In the genomic region with DNA sequence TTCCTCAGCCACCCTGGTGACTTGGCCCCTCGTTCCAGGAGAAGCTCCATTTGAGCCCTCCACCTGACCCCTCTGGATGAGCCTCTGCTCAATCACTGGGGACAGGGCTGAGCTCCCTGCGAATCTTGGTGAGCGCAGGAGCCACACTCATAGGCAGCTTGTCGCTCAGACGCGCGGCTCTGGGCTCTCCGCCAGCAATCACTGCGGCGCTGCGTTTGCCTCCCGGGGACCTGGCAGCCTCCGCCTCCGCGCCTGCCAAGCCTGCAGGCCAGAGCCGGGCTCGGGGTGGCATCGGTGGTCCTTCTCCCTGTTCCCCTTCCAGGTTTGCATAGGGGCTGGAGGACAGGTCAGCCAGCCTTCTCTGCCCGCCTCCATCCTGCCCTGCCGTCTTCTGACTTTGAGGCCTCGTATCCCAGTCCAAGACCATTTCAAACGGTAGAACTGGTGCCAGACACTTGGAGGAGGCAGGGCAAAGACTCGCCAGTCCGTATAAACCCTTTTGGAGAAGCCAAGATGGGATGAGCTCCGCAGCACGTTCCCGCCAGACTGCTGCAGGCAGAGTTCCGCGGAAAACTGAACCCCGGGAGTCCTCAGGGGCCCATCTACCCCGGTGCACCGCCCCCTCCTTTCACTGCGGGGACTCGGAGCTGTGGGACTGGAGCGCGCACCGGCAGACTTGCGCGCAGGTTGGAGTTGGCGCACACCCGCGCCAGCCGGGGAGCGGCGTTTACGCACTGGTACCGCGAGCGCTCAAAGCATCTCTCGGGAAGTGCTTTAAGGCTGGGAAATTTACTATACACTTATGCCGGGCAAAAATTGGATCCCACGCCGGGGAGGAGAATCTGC, we compare ENCODE assay signal across 8 cellular contexts. TPM values are rescaled to one million over a fixed set of nuclear protein-coding genes. Genes with fewer than 3 reads are reported as not detected.
DNase-seq lines count a peak whose midpoint lies in the region; ATAC-seq and TF ChIP-seq lines count a peak whose summit lies in the region.

No MANE protein-coding gene starts in this region.

- ATAC-seq in left lobe of liver: peak; percentile 92

- POLR2A ChIA-PET in activated CD4-positive, alpha-beta T cell treated with anti-CD3 and anti-CD28 coated beads, Interleukin-2, amount 10 ng/mL, durations not matched to agents 7 days and 5 days (lab: Charles Lee): no interaction called here
- POLR2A ChIA-PET in CD8-positive, alpha-beta memory T cell (lab: Charles Lee): no interaction called here

- no peak for TF ChIP-seq CTCF in choroid plexus epithelial cell (conservative IDR thresholded peaks at IDR 0.05; ENCODE audit: low read depth, low read length)

- CTCF ChIA-PET in activated CD4-positive, alpha-beta T cell treated with anti-CD3 and anti-CD28 coated beads, Interleukin-2, amount 10 ng/mL, durations not matched to agents 7 days and 5 days (lab: Charles Lee): interaction anchor here (1.1 to 1.3 kb wide), 3 partner anchors 11 to 281 kb away, joined by 3 read pairs; no protein-coding TSS in a partner anchor
- CTCF ChIA-PET in CD8-positive, alpha-beta memory T cell (lab: Charles Lee): no interaction called here

- no peak overlapping the region for H3K4me3 Mint-ChIP-seq in activated CD4-positive, alpha-beta T cell treated with anti-CD3 and anti-CD28 coated beads, Interleukin-2, amount 10 ng/mL, durations not matched to agents 7 days and 5 days
- H3K4me3 Mint-ChIP-seq in CD8-positive, alpha-beta memory T cell: peak overlapping the region in 2 of 7 donors; percentile 48 to 69

- no peaks in the 10 kb centered on the region for H3K36me3 ChIP-seq in stomach smooth muscle (ENCODE audit: control insufficient read depth in 2 of 2, insufficient read depth in 2 of 2, low read length in 2 of 2)
- no peaks in the 10 kb centered on the region for H3K36me3 ChIP-seq in CD8-positive, alpha-beta memory T cell (ENCODE audit: insufficient read depth, low read length)

- H3K9ac ChIP-seq in stomach smooth muscle (ENCODE audit: low read length in 2 of 2): no peak overlapping the region

- H3K27me3 Mint-ChIP-seq in activated CD4-positive, alpha-beta T cell treated with anti-CD3 and anti-CD28 coated beads, Interleukin-2, amount 10 ng/mL, durations not matched to agents 7 days and 5 days: peaks cover 74% of the 10 kb centered on the region
- peaks cover 45 to 81% of the 10 kb centered on the region in 2 donors for H3K27me3 Mint-ChIP-seq in CD8-positive, alpha-beta memory T cell

- H3K27ac ChIP-seq in stomach smooth muscle (ENCODE audit: low read length): no peak overlapping the region
- no peak overlapping the region for H3K27ac ChIP-seq in CD8-positive, alpha-beta memory T cell (ENCODE audit: low read depth, low read length)

- H3K36me3 Mint-ChIP-seq in activated CD4-positive, alpha-beta T cell treated with anti-CD3 and anti-CD28 coated beads, Interleukin-2, amount 10 ng/mL, durations not matched to agents 7 days and 5 days (ENCODE audit: low read depth): no peaks in the 10 kb centered on the region
- no peaks in the 10 kb centered on the region for H3K36me3 Mint-ChIP-seq in CD8-positive, alpha-beta memory T cell

- peaks cover 21 to 32% of the 10 kb centered on the region in 2 donors for H3K27me3 ChIP-seq in stomach smooth muscle (ENCODE audit: control insufficient read depth in 1 of 2, insufficient read depth in 2 of 2, low read length in 2 of 2)
- H3K27me3 ChIP-seq in CD8-positive, alpha-beta memory T cell (ENCODE audit: insufficient read depth, low read length, poor library complexity, severe bottlenecking): peaks cover 7% of the 10 kb centered on the region

- peak; percentile 27 for DNase-seq in activated CD4-positive, alpha-beta T cell treated with anti-CD3 and anti-CD28 coated beads for 48 hours
- no peak for DNase-seq in activated CD4-positive, alpha-beta T cell treated with anti-CD3 and anti-CD28 coated beads, Interleukin-2, amount 10 ng/mL, durations not matched to agents 7 days and 5 days
- DNase-seq in NCI-H345 (lab: John Stamatoyannopoulos, UW): peak; percentile 78
- peak; percentile 13 for DNase-seq in choroid plexus epithelial cell (ENCODE audit: low read depth)
- DNase-seq in left lobe of liver (ENCODE audit: low spot score): peak; percentile 82
- DNase-seq in CD8-positive, alpha-beta memory T cell: no peak
- DNase-seq in COLO829 (ENCODE audit: low spot score): no peak

- H3K27ac Mint-ChIP-seq in activated CD4-positive, alpha-beta T cell treated with anti-CD3 and anti-CD28 coated beads, Interleukin-2, amount 10 ng/mL, durations not matched to agents 7 days and 5 days: no peak overlapping the region
- H3K27ac Mint-ChIP-seq in CD8-positive, alpha-beta memory T cell: no peak overlapping the region

- no peaks in the 10 kb centered on the region for H3K9me3 ChIP-seq in stomach smooth muscle (ENCODE audit: control insufficient read depth in 2 of 2, low read length in 2 of 2)
- H3K9me3 ChIP-seq in CD8-positive, alpha-beta memory T cell (ENCODE audit: low read length): no peaks in the 10 kb centered on the region

- H3K9me3 Mint-ChIP-seq in activated CD4-positive, alpha-beta T cell treated with anti-CD3 and anti-CD28 coated beads, Interleukin-2, amount 10 ng/mL, durations not matched to agents 7 days and 5 days: no peaks in the 10 kb centered on the region
- peaks cover 0 to 20% (median 5%) of the 10 kb centered on the region in 5 donors for H3K9me3 Mint-ChIP-seq in CD8-positive, alpha-beta memory T cell

- H3K4me3 ChIP-seq in choroid plexus epithelial cell (ENCODE audit: low read depth, low read length) (no peak overlapping the region), stomach smooth muscle (ENCODE audit: low read length in 2 of 2) (peak overlapping the region; percentile 71 to 78)
- no peak overlapping the region for H3K4me3 ChIP-seq in CD8-positive, alpha-beta memory T cell (ENCODE audit: low read length)

- peaks cover 20% of the 10 kb centered on the region for H3K4me1 ChIP-seq in stomach smooth muscle (ENCODE audit: control insufficient read depth, insufficient read depth, low read length)
- no peaks in the 10 kb centered on the region for H3K4me1 ChIP-seq in CD8-positive, alpha-beta memory T cell (ENCODE audit: insufficient read depth, low read length)

- H3K4me1 Mint-ChIP-seq in activated CD4-positive, alpha-beta T cell treated with anti-CD3 and anti-CD28 coated beads, Interleukin-2, amount 10 ng/mL, durations not matched to agents 7 days and 5 days: peaks cover 4% of the 10 kb centered on the region
- H3K4me1 Mint-ChIP-seq in CD8-positive, alpha-beta memory T cell: peaks cover 0 to 23% (median 2%) of the 10 kb centered on the region in 3 donors

RNA-seq across cellular contexts. Expression of gene TACR1, which starts 1.0 kb away (rescaled TPM):
- total RNA-seq in activated CD4-positive, alpha-beta T cell treated with anti-CD3 and anti-CD28 coated beads, Interleukin-2, amount 10 ng/mL, durations not matched to agents 7 days and 5 days: not detected
- total RNA-seq in left lobe of liver: 0.03 TPM
- not detected for total RNA-seq in CD8-positive, alpha-beta memory T cell
- polyA plus RNA-seq in CD8-positive, alpha-beta memory T cell: not detected

Comparison
In these comparisons a context has a peak if more than half of its experiments do, and no peak if none do; other contexts are left out.
1. DNase-seq: peak in activated CD4-positive, alpha-beta T cell treated with anti-CD3 and anti-CD28 coated beads for 48 hours (single experiment), NCI-H345 (single experiment), choroid plexus epithelial cell (single experiment) and left lobe of liver (single experiment); none in activated CD4-positive, alpha-beta T cell treated with anti-CD3 and anti-CD28 coated beads, Interleukin-2, amount 10 ng/mL, durations not matched to agents 7 days and 5 days (single experiment), CD8-positive, alpha-beta memory T cell (0 of 5) and COLO829 (single experiment).
2. H3K4me3 ChIP-seq: peak in stomach smooth muscle (2 of 2); none in choroid plexus epithelial cell (single experiment) and CD8-positive, alpha-beta memory T cell (single experiment).